Comparison of ENCODE assay signal across 14 cellular contexts in genomic region chr4:149676076-149676475, GRCh38.
A peak's percentile ranks its signal among the peaks of the same experiment; 100 is the strongest.
DNase-seq lines count a peak whose midpoint lies in the region; ATAC-seq and TF ChIP-seq lines count a peak whose summit lies in the region.
"Had no signal": no experiment of that assay in that cellular context is flagged by ENCODE, and none has a peak within 500 bp of the region (broad histone marks: within the 10 kb centered on the region; RNA-seq: fewer than 3 reads in every experiment).

No MANE protein-coding gene starts in this region.

- H3K9me3 Mint-ChIP-seq in activated CD8-positive, alpha-beta T cell treated with anti-CD3 and anti-CD28 coated beads, Interleukin-2, amount 10 ng/mL, durations not matched to agents 7 days and 5 days (ENCODE audit: insufficient read depth) = peaks cover 6% of the 10 kb centered on the region

- H3K36me3 Mint-ChIP-seq in activated CD8-positive, alpha-beta T cell treated with anti-CD3 and anti-CD28 coated beads, Interleukin-2, amount 10 ng/mL, durations not matched to agents 7 days and 5 days (ENCODE audit: low read depth) = no peaks in the 10 kb centered on the region
- H3K36me3 Mint-ChIP-seq: stimulated activated naive B cell treated with anti-CD40 and anti-IgM and Interleukin-4, amounts not matched to agents 10 μg/mL and 1 μg/mL and 100 μg/mL, for 72 hours had no signal

- peak overlapping the region in 5 of 11 experiments; percentile 6 to 32 (median 25); a peak in 3 of 22 replicates for H3K9ac ChIP-seq in BLaER1 treated with 17β-estradiol and CSF1 and Interleukin-3, amounts not matched to agents 10 nM and 100 nM

- H3K9me3 ChIP-seq in BLaER1 treated with 17β-estradiol and CSF1 and Interleukin-3, amounts not matched to agents 10 nM and 100 nM (replicated peaks in 1 of 11) = peaks cover 9 to 23% (median 15%) of the 10 kb centered on the region in 11 experiments; a peak in 19 of 22 replicates
- peaks cover 6% of the 10 kb centered on the region for H3K9me3 ChIP-seq in vagina
- H3K9me3 ChIP-seq: lower lobe of right lung had no signal

- CTCF ChIA-PET in activated CD8-positive, alpha-beta T cell treated with anti-CD3 and anti-CD28 coated beads, Interleukin-2, amount 10 ng/mL, durations not matched to agents 7 days and 5 days (lab: Charles Lee) = no interaction called here

- no peak overlapping the region for H3K4me3 Mint-ChIP-seq in activated CD8-positive, alpha-beta T cell treated with anti-CD3 and anti-CD28 coated beads, Interleukin-2, amount 10 ng/mL, durations not matched to agents 7 days and 5 days
- H3K4me3 Mint-ChIP-seq: stimulated activated naive B cell treated with anti-CD40 and anti-IgM and Interleukin-4, amounts not matched to agents 10 μg/mL and 1 μg/mL and 100 μg/mL, for 72 hours had no signal

- peaks cover 0 to 15% (median 9%) of the 10 kb centered on the region in 10 experiments; a peak in 12 of 20 replicates for H3K4me1 ChIP-seq in BLaER1 treated with 17β-estradiol and CSF1 and Interleukin-3, amounts not matched to agents 10 nM and 100 nM
- no peaks in the 10 kb centered on the region for H3K4me1 ChIP-seq in vagina
- H3K4me1 ChIP-seq: lower lobe of right lung had no signal

- no peaks in the 10 kb centered on the region for H3K27me3 Mint-ChIP-seq in activated CD8-positive, alpha-beta T cell treated with anti-CD3 and anti-CD28 coated beads, Interleukin-2, amount 10 ng/mL, durations not matched to agents 7 days and 5 days (ENCODE audit: low read depth)
- H3K27me3 Mint-ChIP-seq: stimulated activated naive B cell treated with anti-CD40 and anti-IgM and Interleukin-4, amounts not matched to agents 10 μg/mL and 1 μg/mL and 100 μg/mL, for 72 hours had no signal

- H4K20me1 ChIP-seq in BLaER1 treated with 17β-estradiol and CSF1 and Interleukin-3, amounts not matched to agents 10 nM and 100 nM = no peaks in the 10 kb centered on the region

- no peaks in the 10 kb centered on the region for H3K36me3 ChIP-seq in BLaER1 treated with 17β-estradiol and CSF1 and Interleukin-3, amounts not matched to agents 10 nM and 100 nM
- no peaks in the 10 kb centered on the region for H3K36me3 ChIP-seq in vagina
- H3K36me3 ChIP-seq: lower lobe of right lung had no signal

- peak; percentile 95 for ATAC-seq in GM19395 (IDR thresholded peaks at IDR 0.05; ENCODE audit: unreplicated experiment)
- ATAC-seq in HG02798 (IDR thresholded peaks at IDR 0.05; ENCODE audit: poor library complexity, unreplicated experiment) = peak; percentile 93
- ATAC-seq in HG03520 (IDR thresholded peaks at IDR 0.05; ENCODE audit: unreplicated experiment) = peak; percentile 97
- ATAC-seq in activated CD8-positive, alpha-beta T cell treated with anti-CD3 and anti-CD28 coated beads, Interleukin-2, amount 10 ng/mL, durations not matched to agents 7 days and 5 days = no peak
- ATAC-seq: lower lobe of right lung; stimulated activated naive B cell treated with anti-CD40 and anti-IgM and Interleukin-4, amounts not matched to agents 10 μg/mL and 1 μg/mL and 100 μg/mL, for 72 hours had no signal

- TF ChIP-seq POLR2A in vagina (IDR thresholded peaks at IDR 0.05) = no peak

- POLR2A ChIA-PET in activated CD8-positive, alpha-beta T cell treated with anti-CD3 and anti-CD28 coated beads, Interleukin-2, amount 10 ng/mL, durations not matched to agents 7 days and 5 days (lab: Charles Lee) = no interaction called here

- no peaks in the 10 kb centered on the region for H3K27me3 ChIP-seq in BLaER1 treated with 17β-estradiol and CSF1 and Interleukin-3, amounts not matched to agents 10 nM and 100 nM
- H3K27me3 ChIP-seq in vagina = no peaks in the 10 kb centered on the region

- TF ChIP-seq CTCF in vagina (IDR thresholded peaks at IDR 0.05) = no peak

- H3K4me2 ChIP-seq in BLaER1 treated with 17β-estradiol and CSF1 and Interleukin-3, amounts not matched to agents 10 nM and 100 nM = peak overlapping the region; percentile 11 to 75 (median 26); a peak in 17 of 22 replicates

- peak overlapping the region in 9 of 11 experiments; percentile 44 to 63 (median 55); a peak in 16 of 22 replicates for H3K27ac ChIP-seq in BLaER1 treated with 17β-estradiol and CSF1 and Interleukin-3, amounts not matched to agents 10 nM and 100 nM
- H3K27ac ChIP-seq in vagina = no peak overlapping the region
- H3K27ac ChIP-seq: lower lobe of right lung had no signal

- H3K4me1 Mint-ChIP-seq in activated CD8-positive, alpha-beta T cell treated with anti-CD3 and anti-CD28 coated beads, Interleukin-2, amount 10 ng/mL, durations not matched to agents 7 days and 5 days (ENCODE audit: low read depth) = no peaks in the 10 kb centered on the region
- H3K4me1 Mint-ChIP-seq: stimulated activated naive B cell treated with anti-CD40 and anti-IgM and Interleukin-4, amounts not matched to agents 10 μg/mL and 1 μg/mL and 100 μg/mL, for 72 hours had no signal

- no peak overlapping the region; a peak in 1 of 20 replicates for H3K4me3 ChIP-seq in BLaER1 treated with 17β-estradiol and CSF1 and Interleukin-3, amounts not matched to agents 10 nM and 100 nM
- no peak overlapping the region for H3K4me3 ChIP-seq in vagina
- H3K4me3 ChIP-seq: lower lobe of right lung had no signal

- no peak overlapping the region for H3K27ac Mint-ChIP-seq in activated CD8-positive, alpha-beta T cell treated with anti-CD3 and anti-CD28 coated beads, Interleukin-2, amount 10 ng/mL, durations not matched to agents 7 days and 5 days
- H3K27ac Mint-ChIP-seq: stimulated activated naive B cell treated with anti-CD40 and anti-IgM and Interleukin-4, amounts not matched to agents 10 μg/mL and 1 μg/mL and 100 μg/mL, for 72 hours had no signal

- intact Hi-C loops in vagina (cut with DNase I) = no loop called here

- no peak for DNase-seq in activated CD8-positive, alpha-beta T cell treated with anti-CD3 and anti-CD28 coated beads, Interleukin-2, amount 10 ng/mL, durations not matched to agents 7 days and 5 days
- no peak for DNase-seq in vagina (ENCODE audit: extremely low spot score in 2 of 2)
- no peak for DNase-seq in NCI-H187 treated with DMSO at 0.1 percent for 48 hours (lab: John Stamatoyannopoulos, UW)
- DNase-seq in kidney glomerular epithelial cell (lab: John Stamatoyannopoulos, UW) = no peak
- DNase-seq: DMS79 treated with DMSO at 0.1 percent for 48 hours; effector memory CD4-positive, alpha-beta T cell; lower lobe of right lung; NCI-H146; stimulated activated naive B cell treated with anti-CD40 and anti-IgM and Interleukin-4, amounts not matched to agents 10 μg/mL and 1 μg/mL and 100 μg/mL, for 72 hours; T-helper 9 cell had no signal
